Comparison of ENCODE assay signal across 16 cellular contexts in the genomic region with DNA sequence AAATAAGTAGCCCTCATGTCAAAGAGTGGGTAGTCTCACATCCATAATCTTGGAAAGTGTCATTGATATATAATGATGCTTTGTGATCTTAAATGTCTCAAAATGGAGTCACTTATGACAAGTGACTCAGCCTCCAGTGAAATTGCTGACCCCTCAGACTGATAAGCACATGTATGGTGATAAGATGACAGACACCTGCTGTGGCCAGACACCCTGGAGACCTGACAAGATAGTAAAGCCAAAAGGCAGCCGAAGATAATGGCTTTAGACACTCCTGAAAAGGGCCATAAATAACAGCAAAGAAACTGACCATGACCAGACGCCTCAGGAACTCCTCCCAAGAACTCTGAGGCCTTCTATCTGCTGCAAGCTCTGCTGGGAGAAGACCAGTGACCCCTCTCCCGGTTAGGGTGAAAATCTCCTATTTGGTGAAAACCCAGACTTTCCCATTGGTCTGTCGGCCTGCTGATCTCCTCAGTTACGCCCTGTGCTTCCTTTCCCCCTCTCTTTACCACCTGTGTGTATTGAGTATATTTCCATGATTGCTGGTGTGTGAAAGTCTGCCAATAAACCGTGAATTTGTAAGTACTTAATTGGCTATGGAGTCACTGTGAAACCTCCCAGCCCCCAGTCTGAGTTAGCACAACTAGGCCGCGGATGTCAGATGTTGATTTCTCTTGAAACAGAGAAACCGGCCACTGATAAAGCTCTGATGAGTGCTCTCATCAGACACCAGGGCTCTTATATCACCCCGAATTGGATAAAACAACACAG.
"Had no signal": no experiment of that assay in that cellular context is flagged by ENCODE, and none has a peak within 500 bp of the region (broad histone marks: within the 10 kb centered on the region; RNA-seq: fewer than 3 reads in every experiment).

No MANE protein-coding gene starts in this region.

- FAIRE-seq: colon, endothelial cell of umbilical vein had no signal

- DNase-seq: activated CD4-positive, alpha-beta T cell treated with anti-CD3 and anti-CD28 coated beads, Interleukin-2, amount 10 ng/mL, durations not matched to agents 24 days and 14 days; activated CD8-positive, alpha-beta memory T cell treated with anti-CD3 and anti-CD28 coated beads for 24 hours; activated naive CD4-positive, alpha-beta T cell treated with anti-CD3 and anti-CD28 coated beads, Interleukin-2, amount 10 ng/mL, durations not matched to agents 7 days and 5 days; foreskin melanocyte; heart left ventricle; mesenchymal stem cell; stimulated activated CD4-positive, alpha-beta T cell treated with anti-CD3 and anti-CD28 coated beads, Interleukin-4, amount 100 ng/mL, for 24 hours; stomach; T1000; uterus had no signal

- H3K27me3 ChIP-seq: heart left ventricle, stomach, uterus had no signal

- H3K27ac Mint-ChIP-seq: activated CD4-positive, alpha-beta T cell treated with anti-CD3 and anti-CD28 coated beads, Interleukin-2, amount 10 ng/mL, durations not matched to agents 24 days and 14 days; activated naive CD4-positive, alpha-beta T cell treated with anti-CD3 and anti-CD28 coated beads, Interleukin-2, amount 10 ng/mL, durations not matched to agents 7 days and 5 days; activated T-helper 2 cell treated with anti-CD3 and anti-CD28 coated beads, Interferon-gamma antibody, Interleukin-2, Interleukin-4, amounts not matched to agents 10 μg/mL and 5 μg/mL and 100 μg/mL, durations not matched to agents 14 hours and 24 hours and 36 hours; WTC11 had no signal

- H3K4me3 ChIP-seq: heart left ventricle, stomach, thoracic aorta, uterus had no signal

- H3K4me1 Mint-ChIP-seq: activated CD4-positive, alpha-beta T cell treated with anti-CD3 and anti-CD28 coated beads, Interleukin-2, amount 10 ng/mL, durations not matched to agents 24 days and 14 days; activated naive CD4-positive, alpha-beta T cell treated with anti-CD3 and anti-CD28 coated beads, Interleukin-2, amount 10 ng/mL, durations not matched to agents 7 days and 5 days had no signal

- H3K36me3 ChIP-seq: heart left ventricle, stomach, thoracic aorta, uterus had no signal

- H3K27ac ChIP-seq: heart left ventricle, stomach, thoracic aorta, uterus had no signal

- H3K4me1 ChIP-seq: heart left ventricle, stomach, uterus had no signal

- H3K27me3 Mint-ChIP-seq: activated CD4-positive, alpha-beta T cell treated with anti-CD3 and anti-CD28 coated beads, Interleukin-2, amount 10 ng/mL, durations not matched to agents 24 days and 14 days; activated naive CD4-positive, alpha-beta T cell treated with anti-CD3 and anti-CD28 coated beads, Interleukin-2, amount 10 ng/mL, durations not matched to agents 7 days and 5 days had no signal

- H3K9me3 ChIP-seq: stomach, thoracic aorta, uterus had no signal

- H3K4me3 Mint-ChIP-seq: activated CD4-positive, alpha-beta T cell treated with anti-CD3 and anti-CD28 coated beads, Interleukin-2, amount 10 ng/mL, durations not matched to agents 24 days and 14 days; activated naive CD4-positive, alpha-beta T cell treated with anti-CD3 and anti-CD28 coated beads, Interleukin-2, amount 10 ng/mL, durations not matched to agents 7 days and 5 days; WTC11 had no signal

- ATAC-seq: heart left ventricle, left lobe of liver had no signal

- H3K36me3 Mint-ChIP-seq: activated naive CD4-positive, alpha-beta T cell treated with anti-CD3 and anti-CD28 coated beads, Interleukin-2, amount 10 ng/mL, durations not matched to agents 7 days and 5 days; WTC11 had no signal
